ENCODE assay signal across 9 cellular contexts in genomic region chr14:75454963-75455546, GRCh38. TPM values are rescaled to one million over a fixed set of nuclear protein-coding genes. Genes with fewer than 3 reads are reported as not detected.
DNase-seq lines count a peak whose midpoint lies in the region; ATAC-seq, FAIRE-seq and TF ChIP-seq lines count a peak whose summit lies in the region.
"Had no signal": no experiment of that assay in that cellular context is flagged by ENCODE, and none has a peak within 500 bp of the region (broad histone marks: within the 10 kb centered on the region; RNA-seq: fewer than 3 reads in every experiment).

No MANE protein-coding gene starts in this region.

- peak overlapping the region; percentile 22 for H3K27ac ChIP-seq in lower lobe of right lung

- peaks cover 39% of the 10 kb centered on the region for H3K36me3 ChIP-seq in lower lobe of right lung

- H3K27me3 ChIP-seq in lower lobe of right lung (ENCODE audit: low read depth): no peaks in the 10 kb centered on the region

- ATAC-seq in lower lobe of right lung: peak; percentile 2 to 5

- no peak for FAIRE-seq in urothelium cell line (lab: Jason Lieb, UNC)

- H3K9me3 ChIP-seq in lower lobe of right lung: no peaks in the 10 kb centered on the region

- TF ChIP-seq CTCF in cardiac fibroblast (IDR thresholded peaks at IDR 0.05; ENCODE audit: low read depth, low read length): no peak
- TF ChIP-seq CTCF in lower lobe of right lung (IDR thresholded peaks at IDR 0.05): no peak

- DNase-seq in NCI-H2196 (lab: John Stamatoyannopoulos, UW; ENCODE audit: unreplicated experiment) (peak; percentile 63), NCI-H2196 treated with DMSO at 0.1 percent for 48 hours (lab: John Stamatoyannopoulos, UW; ENCODE audit: unreplicated experiment) (no peak), cardiac fibroblast (ENCODE audit: low read depth in 2 of 2) (peak; percentile 73 to 82), lower lobe of right lung (peak; percentile 72), urothelium cell line (ENCODE audit: low spot score) (peak; percentile 34), NCI-H2081 treated with DMSO at 0.1 percent for 48 hours (lab: John Stamatoyannopoulos, UW) (no peak), NCI-H1105 treated with DMSO at 0.1 percent for 48 hours (lab: John Stamatoyannopoulos, UW) (no peak), inferior parietal cortex (ENCODE audit: extremely low spot score) (no peak)
- DNase-seq: NCI-H524 had no signal

- peaks cover 81% of the 10 kb centered on the region for H3K4me1 ChIP-seq in lower lobe of right lung

- no peak overlapping the region for H3K4me3 ChIP-seq in cardiac fibroblast (replicated peaks in 1 of 2; ENCODE audit: low read depth in 2 of 2, low read length in 2 of 2)
- no peak overlapping the region for H3K4me3 ChIP-seq in lower lobe of right lung

- intact Hi-C loops in lower lobe of right lung (cut with DNase I): no loop called here

RNA-seq across cellular contexts. Expression of gene JDP2, which starts 27.2 kb away (rescaled TPM):
- total RNA-seq in lower lobe of right lung: 59.2 TPM

Comparison
In these comparisons a context has a peak if more than half of its experiments do, and no peak if none do; other contexts are left out.
1. DNase-seq: peak in NCI-H2196 (single experiment), cardiac fibroblast (2 of 2), lower lobe of right lung (single experiment) and urothelium cell line (single experiment); none in NCI-H2196 treated with DMSO at 0.1 percent for 48 hours (single experiment), NCI-H2081 treated with DMSO at 0.1 percent for 48 hours (single experiment), NCI-H1105 treated with DMSO at 0.1 percent for 48 hours (single experiment) and inferior parietal cortex (single experiment).